In the genomic region with DNA sequence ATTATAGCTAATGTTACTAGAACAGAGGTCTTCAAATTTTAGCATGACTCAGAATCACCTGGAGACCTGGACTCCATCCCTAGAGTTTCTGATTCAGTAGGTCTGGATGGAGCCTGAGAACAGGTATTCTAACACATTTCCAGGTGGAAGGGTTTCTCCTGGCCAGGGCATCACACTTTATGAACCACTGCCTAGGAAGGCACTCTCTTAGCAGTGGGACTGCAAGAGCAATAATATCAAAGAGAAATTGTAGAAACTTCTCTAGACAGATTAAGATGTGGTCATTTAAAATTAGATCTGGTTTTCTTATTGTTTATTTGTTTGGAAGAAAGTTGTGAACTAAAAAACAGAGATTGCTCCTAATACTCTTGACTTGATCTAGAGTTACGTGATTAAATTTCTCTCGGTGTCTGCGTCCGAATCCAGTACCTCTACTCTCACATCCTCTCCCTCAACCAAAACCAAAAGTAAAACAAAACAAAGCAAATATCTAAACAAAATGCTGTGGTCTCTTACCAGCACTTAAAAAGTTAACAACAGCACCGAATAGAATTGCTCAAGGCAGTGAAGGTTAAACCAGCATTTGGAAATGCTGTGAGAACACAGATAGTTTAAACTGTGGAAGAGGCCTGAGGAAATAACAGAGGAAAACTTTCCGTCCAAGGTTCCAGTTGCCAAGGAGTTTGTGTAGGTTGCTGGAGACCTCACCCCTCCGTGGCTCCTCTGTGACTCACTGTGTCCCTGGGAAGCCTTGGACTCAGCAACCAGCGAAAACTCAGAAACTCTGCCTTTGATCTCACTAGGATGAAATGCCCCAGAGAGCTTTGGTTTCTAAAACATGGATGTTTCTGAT, we compare ENCODE assay signal across 8 cellular contexts.
DNase-seq lines count a peak whose midpoint lies in the region; FAIRE-seq and TF ChIP-seq lines count a peak whose summit lies in the region.

No MANE protein-coding gene starts in this region.

- no peak for TF ChIP-seq POLR2A in esophagus squamous epithelium (IDR thresholded peaks at IDR 0.05)
- TF ChIP-seq POLR2A in ovary (IDR thresholded peaks at IDR 0.05): no peak

- no peaks in the 10 kb centered on the region for H3K27me3 Mint-ChIP-seq in glutamatergic neuron (ENCODE audit: unreplicated experiment)

- TF ChIP-seq EP300 in ovary (IDR thresholded peaks at IDR 0.05): no peak

- peak overlapping the region in 2 of 4 donors; percentile 12 to 50 for H3K4me3 ChIP-seq in esophagus squamous epithelium
- peak overlapping the region; percentile 1 for H3K4me3 ChIP-seq in ovary

- TF ChIP-seq CTCF in esophagus squamous epithelium (IDR thresholded peaks at IDR 0.05) (no peak), ovary (IDR thresholded peaks at IDR 0.05) (no peak), glutamatergic neuron (IDR thresholded peaks at IDR 0.05; ENCODE audit: partially characterized antibody, unreplicated experiment) (no peak)

- no peaks in the 10 kb centered on the region for H3K9me3 ChIP-seq in esophagus squamous epithelium
- H3K9me3 ChIP-seq in ovary: no peaks in the 10 kb centered on the region

- H3K36me3 ChIP-seq in esophagus squamous epithelium (no peaks in the 10 kb centered on the region), ovary (no peaks in the 10 kb centered on the region)

- peaks cover 7% of the 10 kb centered on the region for H3K4me1 Mint-ChIP-seq in glutamatergic neuron (ENCODE audit: low read depth, unreplicated experiment)

- H3K36me3 Mint-ChIP-seq in glutamatergic neuron (ENCODE audit: unreplicated experiment): no peaks in the 10 kb centered on the region

- H3K27ac Mint-ChIP-seq in glutamatergic neuron (ENCODE audit: unreplicated experiment): no peak overlapping the region

- DNase-seq in EH (ENCODE audit: low read depth): peak; percentile 79
- DNase-seq in HK-2 (ENCODE audit: unreplicated experiment): peak; percentile 3
- DNase-seq in esophagus squamous epithelium (lab: John Stamatoyannopoulos, UW): no peak
- peak; percentile 50 to 78 (median 62) for DNase-seq in ovary
- DNase-seq in occipital lobe (lab: John Stamatoyannopoulos, UW): no peak
- DNase-seq in HTR-8/SVneo (ENCODE audit: insufficient read length, low spot score): no peak
- no peak for DNase-seq in stimulated activated naive CD4-positive, alpha-beta T cell treated with Interleukin-2 at 50 U/mL for 16 hours (lab: John Stamatoyannopoulos, UW)
- DNase-seq in glutamatergic neuron: no peak

- 34 to 47% methylated on average over 8 of the region's 8 CpGs for WGBS in esophagus squamous epithelium, 2 donors
- WGBS in ovary, 3 donors: 10 to 14% (median 12%) methylated on average over 8 of the region's 8 CpGs

- H3K9me3 Mint-ChIP-seq in glutamatergic neuron (ENCODE audit: unreplicated experiment): peaks cover 2% of the 10 kb centered on the region

- H3K27ac ChIP-seq in esophagus squamous epithelium (peak overlapping the region; percentile 6 to 76 (median 66)), ovary (peak overlapping the region; percentile 3 to 67)

- H3K27me3 ChIP-seq in esophagus squamous epithelium: no peaks in the 10 kb centered on the region
- H3K27me3 ChIP-seq in ovary: no peaks in the 10 kb centered on the region

- intact Hi-C loops in esophagus squamous epithelium (cut with DNase I) (no loop called here), ovary (cut with DNase I) (no loop called here)

- no peak for FAIRE-seq in HTR-8/SVneo (lab: Jason Lieb, UNC)

- H3K4me1 ChIP-seq in esophagus squamous epithelium (peaks cover 0 to 17% (median 14%) of the 10 kb centered on the region in 3 donors), ovary (ENCODE audit: insufficient read depth) (no peaks in the 10 kb centered on the region)

- H3K4me3 Mint-ChIP-seq in glutamatergic neuron (ENCODE audit: unreplicated experiment): no peak overlapping the region

Comparison
In these comparisons a context has a peak if more than half of its experiments do, and no peak if none do; other contexts are left out.
1. DNase-seq: peak in EH (single experiment), HK-2 (single experiment) and ovary (5 of 5); none in esophagus squamous epithelium (single experiment), occipital lobe (single experiment), HTR-8/SVneo (single experiment), stimulated activated naive CD4-positive, alpha-beta T cell treated with Interleukin-2 at 50 U/mL for 16 hours (single experiment) and glutamatergic neuron (single experiment).